ENCODE assay signal across 17 cellular contexts in genomic region chr13:104937881-104938280, GRCh38.
A peak's percentile ranks its signal among the peaks of the same experiment; 100 is the strongest.
DNase-seq lines count a peak whose midpoint lies in the region; ATAC-seq and TF ChIP-seq lines count a peak whose summit lies in the region.
"Had no signal": no experiment of that assay in that cellular context is flagged by ENCODE, and none has a peak within 500 bp of the region (broad histone marks: within the 10 kb centered on the region; RNA-seq: fewer than 3 reads in every experiment).

No MANE protein-coding gene starts in this region.

- no peaks in the 10 kb centered on the region for H3K9me2 ChIP-seq in PC-9 (ENCODE audit: insufficient read depth)

- no peaks in the 10 kb centered on the region for H3K27me3 Mint-ChIP-seq in HFFc6 (ENCODE audit: insufficient read depth)
- H3K27me3 Mint-ChIP-seq: B cell; CD4-positive, alpha-beta T cell had no signal

- peak overlapping the region; percentile 67; the same call in 1 of the 2 replicates for H2AFZ ChIP-seq in PC-9

- H3K4me1 Mint-ChIP-seq in HFFc6 (ENCODE audit: low read depth): peaks cover 25% of the 10 kb centered on the region; the same call in 1 of the 2 replicates
- H3K4me1 Mint-ChIP-seq: B cell had no signal

- CTCF ChIA-PET in PC-9 (lab: Charles Lee): no interaction called here

- no peaks in the 10 kb centered on the region for H3K36me3 ChIP-seq in PC-9 (ENCODE audit: low read depth)
- no peaks in the 10 kb centered on the region for H3K36me3 ChIP-seq in skeletal muscle satellite cell (ENCODE audit: insufficient read depth, low read length)

- H3K36me3 Mint-ChIP-seq in HFFc6 (ENCODE audit: low read depth): no peaks in the 10 kb centered on the region

- DNase-seq in HFFc6 (no peak), PC-9 (no peak), choroid plexus epithelial cell (ENCODE audit: low read depth) (peak; percentile 75), NCI-H1105 (lab: John Stamatoyannopoulos, UW) (no peak)
- DNase-seq in stimulated activated CD4-positive, alpha-beta T cell treated with anti-CD3 and anti-CD28 coated beads, Interleukin-4, amount 100 ng/mL, for 24 hours: no peak
- DNase-seq: Calu3; CD4-positive, alpha-beta T cell; DMS53; IMR-90; MV-4-11; NCI-H146; NCI-H524 treated with DMSO at 0.1 percent for 48 hours; SHP77 treated with DMSO at 0.1 percent for 48 hours; T-helper 2 cell had no signal

- no peaks in the 10 kb centered on the region for H3K79me2 ChIP-seq in PC-9 (ENCODE audit: low read depth)

- H4K20me1 ChIP-seq in PC-9 (ENCODE audit: insufficient read depth): no peaks in the 10 kb centered on the region

- no peaks in the 10 kb centered on the region for H3K4me1 ChIP-seq in PC-9 (replicated peaks; ENCODE audit: insufficient read depth)
- peaks cover 4% of the 10 kb centered on the region for H3K4me1 ChIP-seq in skeletal muscle satellite cell (ENCODE audit: control insufficient read depth, insufficient read depth, low read length)

- H3K4me2 ChIP-seq in PC-9 (no peak overlapping the region), skeletal muscle satellite cell (ENCODE audit: low read length) (peak overlapping the region; percentile 11)

- H3K9ac ChIP-seq in skeletal muscle satellite cell (ENCODE audit: low read depth, low read length): no peak overlapping the region

- H3K9me3 Mint-ChIP-seq in HFFc6: peaks cover 12% of the 10 kb centered on the region; the same call in 1 of the 2 replicates
- H3K9me3 Mint-ChIP-seq: CD4-positive, alpha-beta T cell had no signal

- H3K9me3 ChIP-seq in PC-9 (ENCODE audit: insufficient read depth, low read depth) (peaks cover 5% of the 10 kb centered on the region; the same call in 1 of the 2 replicates), skeletal muscle satellite cell (replicated peaks; ENCODE audit: low read length) (no peaks in the 10 kb centered on the region)

- POLR2A ChIA-PET in PC-9 (lab: Charles Lee; ENCODE audit: unreplicated experiment): no interaction called here

- intact Hi-C loops in PC-9 (cut with micrococcal nuclease; ENCODE audit: unreplicated experiment): no loop called here

- H3K4me3 Mint-ChIP-seq in HFFc6: peak overlapping the region; percentile 68; the same call in 1 of the 2 replicates
- H3K4me3 Mint-ChIP-seq: B cell; CD4-positive, alpha-beta T cell had no signal

- no peak for TF ChIP-seq CTCF in HFFc6 (IDR thresholded peaks at IDR 0.05)
- no peak for TF ChIP-seq CTCF in PC-9 (conservative IDR thresholded peaks at IDR 0.05)
- no peak for TF ChIP-seq CTCF in choroid plexus epithelial cell (conservative IDR thresholded peaks at IDR 0.05; ENCODE audit: low read depth, low read length)

- peak overlapping the region; percentile 59; the same call in 1 of the 2 replicates for H3K27ac Mint-ChIP-seq in HFFc6
- H3K27ac Mint-ChIP-seq: B cell; CD4-positive, alpha-beta T cell had no signal

- no TSS peak for BruUV-seq in PC-9 (replicated peaks; lab: Mats Ljungman, UMichigan)

- H3K27me3 ChIP-seq in PC-9 (ENCODE audit: insufficient read depth, low read depth) (no peaks in the 10 kb centered on the region), skeletal muscle satellite cell (ENCODE audit: control insufficient read depth, insufficient read depth, low read length) (no peaks in the 10 kb centered on the region)

- H3K4me3 ChIP-seq in PC-9: no peak overlapping the region
- H3K4me3 ChIP-seq in choroid plexus epithelial cell (ENCODE audit: low read depth, low read length): peak overlapping the region; percentile 29
- H3K4me3 ChIP-seq in skeletal muscle satellite cell (ENCODE audit: low read length): no peak overlapping the region

- 0 out of 2 replicates have a peak, but pooled peaks cover 3% of the 10 kb centered on the region for H3F3A ChIP-seq in PC-9 (ENCODE audit: insufficient read depth, low read depth)

- no peak overlapping the region for H3K27ac ChIP-seq in PC-9

- no peak for ATAC-seq in esophagus mucosa
